Comparison of ENCODE assay signal across 9 cellular contexts in genomic region chr5:68343421-68343826, GRCh38.
DNase-seq lines count a peak whose midpoint lies in the region; ATAC-seq and TF ChIP-seq lines count a peak whose summit lies in the region.
"Had no signal": no experiment of that assay in that cellular context is flagged by ENCODE, and none has a peak within 500 bp of the region (broad histone marks: within the 10 kb centered on the region; RNA-seq: fewer than 3 reads in every experiment).

No MANE protein-coding gene starts in this region.

- no peak for TF ChIP-seq CTCF in Calu3 (IDR thresholded peaks at IDR 0.05; ENCODE audit: unreplicated experiment)
- TF ChIP-seq CTCF in natural killer cell (IDR thresholded peaks at IDR 0.05): no peak

- no peak overlapping the region for H3K27ac Mint-ChIP-seq in Calu3 (ENCODE audit: unreplicated experiment)
- peak overlapping the region in 1 of 2 donors; percentile 79 for H3K27ac Mint-ChIP-seq in natural killer cell

- peaks cover 11% of the 10 kb centered on the region for H3K9me3 Mint-ChIP-seq in Calu3 (ENCODE audit: low read depth, unreplicated experiment)
- peaks cover 0 to 2% of the 10 kb centered on the region in 2 donors for H3K9me3 Mint-ChIP-seq in natural killer cell

- CTCF ChIA-PET in Calu3 (lab: Charles Lee): interaction anchor here (0.7 to 1.1 kb wide), 3 partner anchors 9 to 53 kb away, joined by 4 to 7 read pairs (median 4); no protein-coding TSS in a partner anchor

- BruUV-seq in Calu3 (replicated peaks; lab: Mats Ljungman, UMichigan): no TSS peak

- H3K36me3 Mint-ChIP-seq in Calu3 (ENCODE audit: insufficient read depth, unreplicated experiment) (no peaks in the 10 kb centered on the region), natural killer cell (no peaks in the 10 kb centered on the region)

- no peak overlapping the region for H3K4me3 Mint-ChIP-seq in Calu3 (ENCODE audit: low read depth, unreplicated experiment)
- no peak overlapping the region for H3K4me3 Mint-ChIP-seq in natural killer cell

- H3K27me3 Mint-ChIP-seq in Calu3 (ENCODE audit: unreplicated experiment) (no peaks in the 10 kb centered on the region), natural killer cell (ENCODE audit: low read depth in 2 of 2) (no peaks in the 10 kb centered on the region)

- H3K4me1 Mint-ChIP-seq in Calu3 (ENCODE audit: low read depth, unreplicated experiment) (peaks cover 16% of the 10 kb centered on the region), natural killer cell (peaks cover 31 to 36% of the 10 kb centered on the region in 2 donors)

- intact Hi-C loops in Calu3 (cut with micrococcal nuclease; ENCODE audit: unreplicated experiment) (no loop called here), natural killer cell (cut with micrococcal nuclease) (loop anchor here (10.0 kb wide), 1 partner anchor 59 kb away; no protein-coding TSS in a partner anchor)

- DNase-seq in Calu3 (peak; percentile 31), HPDE6-E6E7 (ENCODE audit: extremely low spot score) (peak; percentile 88), cerebellar cortex (ENCODE audit: low spot score) (peak; percentile 20), natural killer cell (no peak), DMS79 (lab: John Stamatoyannopoulos, UW) (no peak), D341Med (ENCODE audit: low spot score) (no peak), NCI-H2029 treated with DMSO at 0.1 percent for 48 hours (lab: John Stamatoyannopoulos, UW) (no peak)
- DNase-seq: right lobe of liver had no signal

- ATAC-seq in GM19463 (IDR thresholded peaks at IDR 0.05; ENCODE audit: unreplicated experiment): peak; percentile 79
- peak in 2 of 3 donors; percentile 24 to 28 for ATAC-seq in natural killer cell

Comparison
In these comparisons a context has a peak if more than half of its experiments do, and no peak if none do; other contexts are left out.
1. DNase-seq: peak in Calu3 (single experiment), HPDE6-E6E7 (single experiment) and cerebellar cortex (single experiment); none in natural killer cell (single experiment), DMS79 (single experiment), D341Med (single experiment) and NCI-H2029 treated with DMSO at 0.1 percent for 48 hours (single experiment).